ENCODE assay signal across 28 cellular contexts in genomic region chr1:57447551-57447950, GRCh38. TPM values are rescaled to one million over a fixed set of nuclear protein-coding genes. Genes with fewer than 3 reads are reported as not detected.
"Had no signal": no experiment of that assay in that cellular context is flagged by ENCODE, and none has a peak within 500 bp of the region (broad histone marks: within the 10 kb centered on the region; RNA-seq: fewer than 3 reads in every experiment).

No MANE protein-coding gene starts in this region.

- H3K4me1 Mint-ChIP-seq: memory B cell; mesothelial cell of epicardium; naive B cell; neural crest cell; stimulated activated naive CD8-positive, alpha-beta T cell treated with anti-CD3 and anti-CD28 coated beads, Interleukin-15, amount 100 ng/mL, for 72 hours had no signal

- H3K9me3 Mint-ChIP-seq: mesothelial cell of epicardium had no signal

- H3K4me3 ChIP-seq: dorsolateral prefrontal cortex, gastrocnemius medialis, lower lobe of right lung, mucosa of descending colon, prostate gland, right atrium auricular region, smooth muscle cell, suprapubic skin, transverse colon, upper lobe of right lung, uterus had no signal

- H3K36me3 ChIP-seq: gastrocnemius medialis, lower lobe of right lung, prostate gland, right atrium auricular region, suprapubic skin, transverse colon, upper lobe of right lung, uterus had no signal

- H3K27ac Mint-ChIP-seq: memory B cell; mesothelial cell of epicardium; naive B cell; natural killer cell treated with Interleukin-12 subunit alpha and Interleukin-12 subunit beta and Interleukin-15 and Interleukin-18, amount 100 ng/mL, for 72 hours; stimulated activated naive CD8-positive, alpha-beta T cell treated with anti-CD3 and anti-CD28 coated beads, Interleukin-15, amount 100 ng/mL, for 72 hours had no signal

- H3K4me1 ChIP-seq: lower lobe of right lung, prostate gland, right atrium auricular region, suprapubic skin, transverse colon, upper lobe of right lung, uterus had no signal

- H3K27me3 ChIP-seq: gastrocnemius medialis, right atrium auricular region, transverse colon, upper lobe of right lung, uterus had no signal

- H3K4me3 Mint-ChIP-seq: memory B cell; mesothelial cell of epicardium; naive B cell; natural killer cell treated with Interleukin-12 subunit alpha and Interleukin-12 subunit beta and Interleukin-15 and Interleukin-18, amount 100 ng/mL, for 72 hours; neural crest cell; stimulated activated naive CD8-positive, alpha-beta T cell treated with anti-CD3 and anti-CD28 coated beads, Interleukin-15, amount 100 ng/mL, for 72 hours had no signal

- H3K9me3 ChIP-seq: gastrocnemius medialis, lower lobe of right lung, mucosa of descending colon, prostate gland, right atrium auricular region, suprapubic skin, transverse colon, upper lobe of right lung, uterus had no signal

- DNase-seq: dorsolateral prefrontal cortex; effector CD4-positive, alpha-beta T cell; foreskin fibroblast; gastrocnemius medialis; head of caudate nucleus; left ventricle myocardium superior; lower lobe of right lung; mucosa of descending colon; naive B cell; nucleus accumbens; stimulated activated CD4-positive, alpha-beta T cell treated with anti-CD3 and anti-CD28 coated beads, Interleukin-12 subunit alpha, Interleukin-12 subunit beta, amount 100 ng/mL, for 4 hours; stimulated activated CD4-positive, alpha-beta T cell treated with anti-CD3 and anti-CD28 coated beads, Interleukin-1b, Interleukin-23, amount 100 ng/mL, for 48 hours; stimulated activated CD4-positive, alpha-beta T cell treated with anti-CD3 and anti-CD28 coated beads, Interleukin-4, amount 100 ng/mL, for 1 hour; stimulated activated CD8-positive, alpha-beta memory T cell treated with anti-CD3 and anti-CD28 coated beads, Interleukin-4, amount 100 ng/mL, for 48 hours; stimulated activated naive CD4-positive, alpha-beta T cell; stimulated activated naive CD8-positive, alpha-beta T cell treated with anti-CD3 and anti-CD28 coated beads, Interleukin-15, amount 100 ng/mL, for 72 hours; transverse colon; upper lobe of right lung; uterus had no signal

- H3K27ac ChIP-seq: dorsolateral prefrontal cortex, epithelial cell of prostate, gastrocnemius medialis, lower lobe of right lung, prostate gland, right atrium auricular region, suprapubic skin, transverse colon, upper lobe of right lung, uterus had no signal

- H3K4me2 ChIP-seq: smooth muscle cell had no signal

- H3K36me3 Mint-ChIP-seq: memory B cell; mesothelial cell of epicardium; naive B cell; natural killer cell treated with Interleukin-12 subunit alpha and Interleukin-12 subunit beta and Interleukin-15 and Interleukin-18, amount 100 ng/mL, for 72 hours had no signal

RNA-seq across cellular contexts. Expression of gene DAB1, which starts 23.7 kb away (rescaled TPM):
- total RNA-seq: natural killer cell treated with Interleukin-12 subunit alpha and Interleukin-12 subunit beta and Interleukin-15 and Interleukin-18, amount 100 ng/mL, for 72 hours had no signal
